8 cellular contexts compared by ENCODE assay signal in genomic region chrX:94058728-94059382, GRCh38.
A peak's percentile ranks its signal among the peaks of the same experiment; 100 is the strongest.
DNase-seq lines count a peak whose midpoint lies in the region; ATAC-seq, FAIRE-seq and TF ChIP-seq lines count a peak whose summit lies in the region.

No MANE protein-coding gene starts in this region.

- TF ChIP-seq CTCF in A549 (IDR thresholded peaks at IDR 0.05) = peak; percentile 16; the same call in 1 of the 3 replicates

- WGBS in A549 (ENCODE audit: missing lambda C conversion rate) = 9% methylated on average over 9 of the region's 9 CpGs

- peak in 1 of 2 experiments; percentile 20; a peak in 1 of 5 replicates for TF ChIP-seq RAD21 in A549 (conservative IDR thresholded peaks at IDR 0.05 in 1 of 2, IDR thresholded peaks at IDR 0.05 in 1 of 2)

- H3K27me3 Mint-ChIP-seq in activated CD4-positive, alpha-beta T cell treated with anti-CD3 and anti-CD28 coated beads for 36 hours = no peaks in the 10 kb centered on the region

- no peaks in the 10 kb centered on the region for H3K9me3 Mint-ChIP-seq in activated CD4-positive, alpha-beta T cell treated with anti-CD3 and anti-CD28 coated beads for 36 hours (ENCODE audit: low read depth)

- no peak overlapping the region for H3K4me3 Mint-ChIP-seq in activated CD4-positive, alpha-beta T cell treated with anti-CD3 and anti-CD28 coated beads for 36 hours

- DNase-seq in A549 (ENCODE audit: low read depth in 1 of 2, low spot score in 1 of 2) = peak in 1 of 2 experiments; percentile 5
- peak; percentile 26 for DNase-seq in RPMI8226
- peak; percentile 5 for DNase-seq in globus pallidus (ENCODE audit: low spot score)
- no peak for DNase-seq in stimulated activated naive CD4-positive, alpha-beta T cell (lab: John Stamatoyannopoulos, UW)
- DNase-seq in activated CD4-positive, alpha-beta T cell treated with anti-CD3 and anti-CD28 coated beads for 4 hours = no peak
- no peak for DNase-seq in activated CD4-positive, alpha-beta T cell treated with anti-CD3 and anti-CD28 coated beads for 36 hours

- H3K4me2 ChIP-seq in A549 = no peak overlapping the region

- TF ChIP-seq EP300 in A549 (IDR thresholded peaks at IDR 0.05) = no peak

- no peaks in the 10 kb centered on the region for H3K4me1 Mint-ChIP-seq in activated CD4-positive, alpha-beta T cell treated with anti-CD3 and anti-CD28 coated beads for 36 hours

- CTCF ChIA-PET in A549 (lab: Yijun Ruan, JAX) = no interaction called here
- CTCF ChIA-PET in activated CD4-positive, alpha-beta T cell treated with anti-CD3 and anti-CD28 coated beads for 36 hours (lab: Charles Lee) = no interaction called here

- H3K27ac ChIP-seq in A549 = no peak overlapping the region

- POLR2A ChIA-PET in A549 (lab: Yijun Ruan, JAX) = no interaction called here
- POLR2A ChIA-PET in activated CD4-positive, alpha-beta T cell treated with anti-CD3 and anti-CD28 coated beads for 36 hours (lab: Charles Lee) = no interaction called here

- TF ChIP-seq POLR2A in A549 (IDR thresholded peaks at IDR 0.05; ENCODE audit: low read length) = no peak

- FAIRE-seq in A549 (lab: Jason Lieb, UNC) = no peak

- H3K36me3 Mint-ChIP-seq in activated CD4-positive, alpha-beta T cell treated with anti-CD3 and anti-CD28 coated beads for 36 hours (ENCODE audit: low read depth) = no peaks in the 10 kb centered on the region

- ATAC-seq in A549 (no peak), GM19351 (IDR thresholded peaks at IDR 0.05; ENCODE audit: unreplicated experiment) (peak; percentile 63), HG03196 (IDR thresholded peaks at IDR 0.05; ENCODE audit: unreplicated experiment) (no peak)
- no peak for ATAC-seq in activated CD4-positive, alpha-beta T cell treated with anti-CD3 and anti-CD28 coated beads for 36 hours

- H3K9me3 ChIP-seq in A549 = no peaks in the 10 kb centered on the region

- no peak overlapping the region for H3K27ac Mint-ChIP-seq in activated CD4-positive, alpha-beta T cell treated with anti-CD3 and anti-CD28 coated beads for 36 hours

- no peaks in the 10 kb centered on the region for H3K4me1 ChIP-seq in A549

- H3K4me3 ChIP-seq in A549 = no peak overlapping the region

- intact Hi-C loops in activated CD4-positive, alpha-beta T cell treated with anti-CD3 and anti-CD28 coated beads for 36 hours (cut with DNase I, micrococcal nuclease) = loop anchor here in 1 of 2 experiments (10.0 kb wide), 1 partner anchor 184 kb away; no protein-coding TSS in a partner anchor

TF ChIP-seq in A549, 52 proteins besides CTCF, POLR2A, EP300 and RAD21:
- TF ChIP-seq REST (IDR thresholded peaks at IDR 0.05) (no peak), ZFP36 (IDR thresholded peaks at IDR 0.05; ENCODE audit: borderline replicate concordance, partially characterized antibody) (no peak), MAZ (IDR thresholded peaks at IDR 0.05; ENCODE audit: borderline replicate concordance, low read depth, low read length) (no peak), MAFK (IDR thresholded peaks at IDR 0.05; ENCODE audit: partially characterized antibody) (no peak), SMC3 (IDR thresholded peaks at IDR 0.05) (peak; percentile 27; the same call in 1 of the 3 replicates)
TF ChIP-seq in A549: peak in this region for 1.

Comparison
In these comparisons a context has a peak if more than half of its experiments do, and no peak if none do; other contexts are left out.
1. DNase-seq: peak in RPMI8226 (single experiment) and globus pallidus (single experiment); none in stimulated activated naive CD4-positive, alpha-beta T cell (0 of 6), activated CD4-positive, alpha-beta T cell treated with anti-CD3 and anti-CD28 coated beads for 4 hours (0 of 2) and activated CD4-positive, alpha-beta T cell treated with anti-CD3 and anti-CD28 coated beads for 36 hours (single experiment).